7 cellular contexts compared by ENCODE assay signal in genomic region chr21:6043430-6044275, GRCh38.
DNase-seq lines count a peak whose midpoint lies in the region; ATAC-seq and TF ChIP-seq lines count a peak whose summit lies in the region.
"Not testable (repeated sequence)": the region's sequence is repeated elsewhere in the genome, so short reads cannot be mapped to it uniquely, and the experiment has no call there.

No MANE protein-coding gene starts in this region.

- not testable (repeated sequence) for BruUV-seq in HCT116 (replicated peaks; lab: Mats Ljungman, UMichigan)

- H3K4me1 ChIP-seq in HCT116 (ENCODE audit: control insufficient read depth in 1 of 2, insufficient read depth in 2 of 2, low read length in 2 of 2); foreskin keratinocyte; left lung: not testable (repeated sequence)

- not testable (repeated sequence) for TF ChIP-seq POLR2A in HCT116 (IDR thresholded peaks at IDR 0.05; ENCODE audit: borderline replicate concordance, extremely low read depth, insufficient read depth, insufficient read length)

- H3K36me3 ChIP-seq in HCT116 (ENCODE audit: control insufficient read depth in 1 of 2, insufficient read depth in 2 of 2, low read length in 2 of 2); left lung: not testable (repeated sequence)

- CTCF ChIA-PET in HCT116 (lab: Charles Lee), result not testable (repeated sequence)

- not testable (repeated sequence) for H3K4me3 ChIP-seq in HCT116 (replicated peaks in 1 of 2; ENCODE audit: low read depth in 1 of 2, low read length in 2 of 2); left lung

- not testable (repeated sequence) for H3K27me3 ChIP-seq in HCT116 (ENCODE audit: insufficient read depth, low read length); foreskin keratinocyte; left lung

- H3K9ac ChIP-seq in HCT116 (ENCODE audit: low read length), result not testable (repeated sequence)

- POLR2A ChIA-PET in HCT116 (lab: Charles Lee), result not testable (repeated sequence)

- TF ChIP-seq CTCF in HCT116 (IDR thresholded peaks at IDR 0.05 in 2 of 3, conservative IDR thresholded peaks at IDR 0.05 in 1 of 3; ENCODE audit: borderline replicate concordance in 1 of 3, insufficient read depth in 1 of 3, low read depth in 2 of 3, low read length in 2 of 3); foreskin keratinocyte (conservative IDR thresholded peaks at IDR 0.05); left lung (IDR thresholded peaks at IDR 0.05); omental fat pad (IDR thresholded peaks at IDR 0.05): not testable (repeated sequence)

- not testable (repeated sequence) for H3K9me3 Mint-ChIP-seq in activated T-helper 1 cell treated with anti-CD3 and anti-CD28 coated beads, Interleukin-12 subunit alpha, Interleukin-12 subunit beta, Interleukin-2, Interleukin-4 antibody, amounts not matched to agents 30 ng/mL and 10 ng/mL and 1 ng/mL, durations not matched to agents 14 hours and 24 hours and 36 hours; stimulated activated effector memory CD8-positive, alpha-beta T cell treated with anti-CD3 and anti-CD28 coated beads, Interleukin-12 subunit alpha, Interleukin-12 subunit beta, amount 100 ng/mL, for 72 hours

- H3K79me2 ChIP-seq in HCT116 (ENCODE audit: insufficient read depth, low read length), result not testable (repeated sequence)

- not testable (repeated sequence) for H3K36me3 Mint-ChIP-seq in activated T-helper 1 cell treated with anti-CD3 and anti-CD28 coated beads, Interleukin-12 subunit alpha, Interleukin-12 subunit beta, Interleukin-2, Interleukin-4 antibody, amounts not matched to agents 30 ng/mL and 10 ng/mL and 1 ng/mL, durations not matched to agents 14 hours and 24 hours and 36 hours (ENCODE audit: low read depth); stimulated activated effector memory CD8-positive, alpha-beta T cell treated with anti-CD3 and anti-CD28 coated beads, Interleukin-12 subunit alpha, Interleukin-12 subunit beta, amount 100 ng/mL, for 72 hours

- not testable (repeated sequence) for H3K4me3 Mint-ChIP-seq in activated T-helper 1 cell treated with anti-CD3 and anti-CD28 coated beads, Interleukin-12 subunit alpha, Interleukin-12 subunit beta, Interleukin-2, Interleukin-4 antibody, amounts not matched to agents 30 ng/mL and 10 ng/mL and 1 ng/mL, durations not matched to agents 14 hours and 24 hours and 36 hours; stimulated activated effector memory CD8-positive, alpha-beta T cell treated with anti-CD3 and anti-CD28 coated beads, Interleukin-12 subunit alpha, Interleukin-12 subunit beta, amount 100 ng/mL, for 72 hours

- not testable (repeated sequence) for H3K9me2 ChIP-seq in HCT116 (ENCODE audit: insufficient read depth)

- RAD21 ChIA-PET in HCT116 (lab: Charles Lee; ENCODE audit: low non-redundant PET in 1 of 2, low total read pairs in 2 of 2, uncharacterized antibody in 2 of 2, unreplicated experiment in 2 of 2), result not testable (repeated sequence)

- not testable (repeated sequence) for H4K20me1 ChIP-seq in HCT116 (ENCODE audit: insufficient read depth)

- not testable (repeated sequence) for H3K27me3 Mint-ChIP-seq in activated T-helper 1 cell treated with anti-CD3 and anti-CD28 coated beads, Interleukin-12 subunit alpha, Interleukin-12 subunit beta, Interleukin-2, Interleukin-4 antibody, amounts not matched to agents 30 ng/mL and 10 ng/mL and 1 ng/mL, durations not matched to agents 14 hours and 24 hours and 36 hours (ENCODE audit: insufficient read depth)

- DNase-seq in HCT116 (ENCODE audit: low read depth, low spot score); foreskin keratinocyte; left lung; omental fat pad (ENCODE audit: low spot score); stimulated activated effector memory CD8-positive, alpha-beta T cell treated with anti-CD3 and anti-CD28 coated beads, Interleukin-12 subunit alpha, Interleukin-12 subunit beta, amount 100 ng/mL, for 72 hours (ENCODE audit: low spot score in 2 of 2): not testable (repeated sequence)
- peak; percentile 0 for DNase-seq in activated T-helper 1 cell treated with anti-CD3 and anti-CD28 coated beads, Interleukin-12 subunit alpha, Interleukin-12 subunit beta, Interleukin-2, Interleukin-4 antibody, amounts not matched to agents 30 ng/mL and 10 ng/mL and 1 ng/mL, durations not matched to agents 14 hours and 24 hours and 36 hours (ENCODE audit: low spot score)

- not testable (repeated sequence) for H3K4me1 Mint-ChIP-seq in activated T-helper 1 cell treated with anti-CD3 and anti-CD28 coated beads, Interleukin-12 subunit alpha, Interleukin-12 subunit beta, Interleukin-2, Interleukin-4 antibody, amounts not matched to agents 30 ng/mL and 10 ng/mL and 1 ng/mL, durations not matched to agents 14 hours and 24 hours and 36 hours (ENCODE audit: low read depth); stimulated activated effector memory CD8-positive, alpha-beta T cell treated with anti-CD3 and anti-CD28 coated beads, Interleukin-12 subunit alpha, Interleukin-12 subunit beta, amount 100 ng/mL, for 72 hours

- H3K4me2 ChIP-seq in HCT116 (ENCODE audit: low read length), result not testable (repeated sequence)

- intact Hi-C loops in HCT116 (cut with micrococcal nuclease); activated T-helper 1 cell treated with anti-CD3 and anti-CD28 coated beads, Interleukin-12 subunit alpha, Interleukin-12 subunit beta, Interleukin-2, Interleukin-4 antibody, amounts not matched to agents 30 ng/mL and 10 ng/mL and 1 ng/mL, durations not matched to agents 14 hours and 24 hours and 36 hours (cut with micrococcal nuclease); left lung (cut with DNase I): not testable (repeated sequence)

- not testable (repeated sequence) for H3K27ac Mint-ChIP-seq in activated T-helper 1 cell treated with anti-CD3 and anti-CD28 coated beads, Interleukin-12 subunit alpha, Interleukin-12 subunit beta, Interleukin-2, Interleukin-4 antibody, amounts not matched to agents 30 ng/mL and 10 ng/mL and 1 ng/mL, durations not matched to agents 14 hours and 24 hours and 36 hours; stimulated activated effector memory CD8-positive, alpha-beta T cell treated with anti-CD3 and anti-CD28 coated beads, Interleukin-12 subunit alpha, Interleukin-12 subunit beta, amount 100 ng/mL, for 72 hours

- TF ChIP-seq RAD21 in HCT116 (IDR thresholded peaks at IDR 0.05; ENCODE audit: low read depth), result not testable (repeated sequence)

- not testable (repeated sequence) for H3K9me3 ChIP-seq in HCT116 (ENCODE audit: control insufficient read depth in 1 of 2, insufficient read depth in 1 of 2, low read depth in 1 of 2, low read length in 2 of 2); left lung

- H3K27ac ChIP-seq in HCT116 (ENCODE audit: low read depth, low read length); foreskin keratinocyte; left lung: not testable (repeated sequence)

- not testable (repeated sequence) for H2AFZ ChIP-seq in HCT116 (ENCODE audit: low read depth, low read length, poor library complexity, severe bottlenecking)

- ATAC-seq in HCT116 (peak; percentile 86), foreskin keratinocyte (peak; percentile 84), left lung (peak; percentile 84), omental fat pad (ENCODE audit: low FRiP score) (peak; percentile 93)
- peak; percentile 94 for ATAC-seq in activated CD4-positive, CD25-positive, alpha-beta regulatory T cell treated with anti-CD3 and anti-CD28 coated beads, Interleukin-2, amount 50 U/mL, for 24 hours
- ATAC-seq in stimulated activated effector memory CD8-positive, alpha-beta T cell treated with anti-CD3 and anti-CD28 coated beads, Interleukin-12 subunit alpha, Interleukin-12 subunit beta, amount 100 ng/mL, for 72 hours, result peak; percentile 96
